19 cellular contexts compared by ENCODE assay signal in the genomic region with DNA sequence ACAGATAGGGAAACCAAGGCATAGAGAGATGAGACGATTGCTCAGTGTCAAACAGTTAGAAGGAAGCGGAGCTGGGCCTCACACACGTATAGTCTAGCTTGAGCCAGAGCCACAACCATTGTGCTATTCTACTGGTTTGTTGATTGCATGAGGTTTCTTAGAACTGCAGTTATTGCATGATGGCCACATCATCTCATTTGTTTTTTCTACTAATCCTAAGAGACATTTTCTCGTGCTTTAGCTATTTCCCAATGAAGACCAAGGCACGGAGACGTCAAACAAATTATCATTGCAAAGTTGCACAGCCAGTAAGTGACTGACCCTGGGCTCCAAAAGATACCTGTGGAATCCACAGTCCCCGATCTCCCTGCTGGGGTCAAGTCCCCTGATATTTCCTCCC. TPM values are rescaled to one million over a fixed set of nuclear protein-coding genes. Genes with fewer than 3 reads are reported as not detected.
A peak's percentile ranks its signal among the peaks of the same experiment; 100 is the strongest.
DNase-seq lines count a peak whose midpoint lies in the region; ATAC-seq, FAIRE-seq and TF ChIP-seq lines count a peak whose summit lies in the region.
"Had no signal": no experiment of that assay in that cellular context is flagged by ENCODE, and none has a peak within 500 bp of the region (broad histone marks: within the 10 kb centered on the region; RNA-seq: fewer than 3 reads in every experiment).

No MANE protein-coding gene starts in this region.

- no peak for TF ChIP-seq CTCF in fibroblast of the aortic adventitia (IDR thresholded peaks at IDR 0.05; ENCODE audit: insufficient read depth, low read length)
- TF ChIP-seq CTCF in osteocyte (IDR thresholded peaks at IDR 0.05) = no peak

- no peak overlapping the region for H3K4me3 ChIP-seq in fibroblast of the aortic adventitia (ENCODE audit: low read depth, low read length)
- H3K4me3 ChIP-seq: GM23248 had no signal

- no peaks in the 10 kb centered on the region for H3K9me3 Mint-ChIP-seq in activated T-helper 2 cell treated with anti-CD3 and anti-CD28 coated beads, Interferon-gamma antibody, Interleukin-2, Interleukin-4, amounts not matched to agents 10 μg/mL and 5 μg/mL and 100 μg/mL, durations not matched to agents 14 hours and 24 hours and 36 hours
- no peaks in the 10 kb centered on the region for H3K9me3 Mint-ChIP-seq in osteocyte (ENCODE audit: unreplicated experiment)
- H3K9me3 Mint-ChIP-seq: CD4-positive, alpha-beta memory T cell; H9 had no signal

- no peak for ATAC-seq in HG02852 (IDR thresholded peaks at IDR 0.05; ENCODE audit: unreplicated experiment)
- ATAC-seq: HCT116 had no signal

- peaks cover 27% of the 10 kb centered on the region for H3K4me1 Mint-ChIP-seq in activated T-helper 2 cell treated with anti-CD3 and anti-CD28 coated beads, Interferon-gamma antibody, Interleukin-2, Interleukin-4, amounts not matched to agents 10 μg/mL and 5 μg/mL and 100 μg/mL, durations not matched to agents 14 hours and 24 hours and 36 hours (ENCODE audit: low read depth)
- peaks cover 18% of the 10 kb centered on the region for H3K4me1 Mint-ChIP-seq in osteocyte (ENCODE audit: unreplicated experiment)

- FAIRE-seq in GM12892 (lab: Jason Lieb, UNC) = peak; percentile 44
- FAIRE-seq: GM12891, GM19239, H1 had no signal

- peaks cover 7% of the 10 kb centered on the region for H3K27me3 Mint-ChIP-seq in activated T-helper 2 cell treated with anti-CD3 and anti-CD28 coated beads, Interferon-gamma antibody, Interleukin-2, Interleukin-4, amounts not matched to agents 10 μg/mL and 5 μg/mL and 100 μg/mL, durations not matched to agents 14 hours and 24 hours and 36 hours (ENCODE audit: low read depth)
- H3K27me3 Mint-ChIP-seq in osteocyte (ENCODE audit: unreplicated experiment) = peaks cover 4% of the 10 kb centered on the region

- intact Hi-C loops in activated T-helper 2 cell treated with anti-CD3 and anti-CD28 coated beads, Interferon-gamma antibody, Interleukin-2, Interleukin-4, amounts not matched to agents 10 μg/mL and 5 μg/mL and 100 μg/mL, durations not matched to agents 14 hours and 24 hours and 36 hours (cut with micrococcal nuclease) = no loop called here

- DNase-seq in GM12892 (ENCODE audit: insufficient read length) = no peak
- DNase-seq in activated T-helper 2 cell treated with anti-CD3 and anti-CD28 coated beads, Interferon-gamma antibody, Interleukin-2, Interleukin-4, amounts not matched to agents 10 μg/mL and 5 μg/mL and 100 μg/mL, durations not matched to agents 14 hours and 24 hours and 36 hours (ENCODE audit: low spot score) = no peak
- peak; percentile 36 for DNase-seq in fibroblast of the aortic adventitia (ENCODE audit: low read depth)
- peak; percentile 6 for DNase-seq in osteocyte (ENCODE audit: extremely low spot score, unreplicated experiment)
- no peak for DNase-seq in NCI-H226
- DNase-seq: C1 segment of cervical spinal cord; Calu3; CD4-positive, alpha-beta memory T cell; COR-L47; DMS53; DMS79 treated with DMSO at 0.1 percent for 48 hours; GF-D8; GM23248; H9 had no signal

- H3K27ac Mint-ChIP-seq in activated T-helper 2 cell treated with anti-CD3 and anti-CD28 coated beads, Interferon-gamma antibody, Interleukin-2, Interleukin-4, amounts not matched to agents 10 μg/mL and 5 μg/mL and 100 μg/mL, durations not matched to agents 14 hours and 24 hours and 36 hours = peak overlapping the region; percentile 23
- no peak overlapping the region for H3K27ac Mint-ChIP-seq in osteocyte (ENCODE audit: unreplicated experiment)
- H3K27ac Mint-ChIP-seq: CD4-positive, alpha-beta memory T cell had no signal

- no peak overlapping the region for H3K4me3 Mint-ChIP-seq in activated T-helper 2 cell treated with anti-CD3 and anti-CD28 coated beads, Interferon-gamma antibody, Interleukin-2, Interleukin-4, amounts not matched to agents 10 μg/mL and 5 μg/mL and 100 μg/mL, durations not matched to agents 14 hours and 24 hours and 36 hours (ENCODE audit: low read depth)
- H3K4me3 Mint-ChIP-seq in osteocyte (ENCODE audit: unreplicated experiment) = no peak overlapping the region
- H3K4me3 Mint-ChIP-seq: CD4-positive, alpha-beta memory T cell; H9 had no signal

- no peaks in the 10 kb centered on the region for H3K36me3 Mint-ChIP-seq in activated T-helper 2 cell treated with anti-CD3 and anti-CD28 coated beads, Interferon-gamma antibody, Interleukin-2, Interleukin-4, amounts not matched to agents 10 μg/mL and 5 μg/mL and 100 μg/mL, durations not matched to agents 14 hours and 24 hours and 36 hours (ENCODE audit: low read depth)
- H3K36me3 Mint-ChIP-seq in osteocyte (ENCODE audit: unreplicated experiment) = no peaks in the 10 kb centered on the region
- H3K36me3 Mint-ChIP-seq: CD4-positive, alpha-beta memory T cell had no signal

- no peak for TF ChIP-seq POLR2A in GM12892 (IDR thresholded peaks at IDR 0.05; ENCODE audit: low read depth, low read length)

RNA-seq across cellular contexts. Expression of gene ZNF362, which starts 25.1 kb away (rescaled TPM):
- polyA plus RNA-seq in GM12892 (2012; ENCODE audit: missing spikeins) = 1.9 TPM
- 21.3 and 22.2 TPM in 2 replicates for total RNA-seq in activated T-helper 2 cell treated with anti-CD3 and anti-CD28 coated beads, Interferon-gamma antibody, Interleukin-2, Interleukin-4, amounts not matched to agents 10 μg/mL and 5 μg/mL and 100 μg/mL, durations not matched to agents 14 hours and 24 hours and 36 hours
- total RNA-seq in fibroblast of the aortic adventitia (ENCODE audit: low replicate concordance) = 12.3 and 14.5 TPM in 2 replicates
- 97.0 and 110 TPM in 2 replicates for total RNA-seq in osteocyte

RNA-seq across cellular contexts. Expression of gene TRIM62, which starts 49.3 kb away (rescaled TPM):
- 1.1 TPM for polyA plus RNA-seq in GM12892 (2012; ENCODE audit: missing spikeins)
- total RNA-seq in activated T-helper 2 cell treated with anti-CD3 and anti-CD28 coated beads, Interferon-gamma antibody, Interleukin-2, Interleukin-4, amounts not matched to agents 10 μg/mL and 5 μg/mL and 100 μg/mL, durations not matched to agents 14 hours and 24 hours and 36 hours = 5.0 and 5.6 TPM in 2 replicates
- total RNA-seq in fibroblast of the aortic adventitia (ENCODE audit: low replicate concordance) = 3.1 and 10.7 TPM in 2 replicates
- total RNA-seq in osteocyte = 71.8 and 78.7 TPM in 2 replicates

Comparison
In these comparisons a context has a peak if more than half of its experiments do, and no peak if none do; other contexts are left out.
1. DNase-seq: peak in fibroblast of the aortic adventitia (single experiment) and osteocyte (single experiment); none in GM12892 (single experiment), activated T-helper 2 cell treated with anti-CD3 and anti-CD28 coated beads, Interferon-gamma antibody, Interleukin-2, Interleukin-4, amounts not matched to agents 10 μg/mL and 5 μg/mL and 100 μg/mL, durations not matched to agents 14 hours and 24 hours and 36 hours (single experiment) and NCI-H226 (single experiment).